In genomic region chr1:14742181-14742980, GRCh38 we compare ENCODE assay signal across 8 cellular contexts.
A peak's percentile ranks its signal among the peaks of the same experiment; 100 is the strongest.
DNase-seq lines count a peak whose midpoint lies in the region; ATAC-seq and TF ChIP-seq lines count a peak whose summit lies in the region.

No MANE protein-coding gene starts in this region.

- H3K27ac ChIP-seq in mammary epithelial cell (ENCODE audit: insufficient read depth, low read depth, low read length) = peak overlapping the region; percentile 91
- H3K27ac ChIP-seq in naive thymus-derived CD4-positive, alpha-beta T cell (ENCODE audit: low read depth, low read length) = no peak overlapping the region

- DNase-seq in DMS 273 (lab: John Stamatoyannopoulos, UW; ENCODE audit: unreplicated experiment) (peak; percentile 72), NB4 (ENCODE audit: low read depth) (peak; percentile 52), mammary epithelial cell (peak; percentile 99), GM19240 (ENCODE audit: insufficient read length, low spot score) (no peak), putamen (ENCODE audit: low spot score) (no peak), UCSD-AML1 (lab: John Stamatoyannopoulos, UW; ENCODE audit: unreplicated experiment) (no peak)
- no peak for DNase-seq in naive thymus-derived CD4-positive, alpha-beta T cell

- TSS peak; percentile 40 for BruUV-seq in mammary epithelial cell (replicated peaks; lab: Mats Ljungman, UMichigan)

- no peaks in the 10 kb centered on the region for H4K20me1 ChIP-seq in mammary epithelial cell (ENCODE audit: insufficient read depth, low read length)

- H3K79me2 ChIP-seq in mammary epithelial cell (ENCODE audit: insufficient read depth, low read length) = no peaks in the 10 kb centered on the region

- H3K4me2 ChIP-seq in mammary epithelial cell (ENCODE audit: insufficient read depth, low read depth, low read length) = peak overlapping the region; percentile 46

- peaks cover 23 to 47% (median 31%) of the 10 kb centered on the region in 5 donors for H3K27me3 Mint-ChIP-seq in naive thymus-derived CD4-positive, alpha-beta T cell

- ATAC-seq in naive thymus-derived CD4-positive, alpha-beta T cell = peak; percentile 42
- ATAC-seq in GM21723 (IDR thresholded peaks at IDR 0.05; ENCODE audit: unreplicated experiment) = no peak

- POLR2A ChIA-PET in naive thymus-derived CD4-positive, alpha-beta T cell (lab: Charles Lee) = no interaction called here

- peak overlapping the region; percentile 64 for H3K9ac ChIP-seq in mammary epithelial cell (ENCODE audit: insufficient read depth, low read length)

- no peak for TF ChIP-seq CTCF in NB4 (IDR thresholded peaks at IDR 0.05; ENCODE audit: low read depth, low read length)
- no peak for TF ChIP-seq CTCF in mammary epithelial cell (conservative IDR thresholded peaks at IDR 0.05 in 1 of 2, IDR thresholded peaks at IDR 0.05 in 1 of 2; ENCODE audit: extremely low read depth in 1 of 2, insufficient read depth in 1 of 2, low read depth in 1 of 2, low read length in 2 of 2)

- peaks cover 0 to 2% (median 0%) of the 10 kb centered on the region in 11 donors for H3K9me3 Mint-ChIP-seq in naive thymus-derived CD4-positive, alpha-beta T cell

- H3K9me3 ChIP-seq in mammary epithelial cell (replicated peaks; ENCODE audit: insufficient read depth, low read length) = no peaks in the 10 kb centered on the region
- H3K9me3 ChIP-seq in naive thymus-derived CD4-positive, alpha-beta T cell (ENCODE audit: control insufficient read depth in 2 of 3, low read length in 3 of 3) = no peaks in the 10 kb centered on the region

- peaks cover 0 to 2% (median 0%) of the 10 kb centered on the region in 7 donors for H3K4me1 Mint-ChIP-seq in naive thymus-derived CD4-positive, alpha-beta T cell

- no peaks in the 10 kb centered on the region for H3K27me3 ChIP-seq in mammary epithelial cell (ENCODE audit: insufficient read depth, low read length)
- no peaks in the 10 kb centered on the region for H3K27me3 ChIP-seq in naive thymus-derived CD4-positive, alpha-beta T cell (ENCODE audit: control insufficient read depth in 2 of 2, insufficient read depth in 2 of 2, low read length in 2 of 2)

- WGBS in mammary epithelial cell (ENCODE audit: low coverage, missing lambda C conversion rate) = 10% methylated on average over 9 of the region's 9 CpGs

- TF ChIP-seq POLR2A in NB4 (IDR thresholded peaks at IDR 0.05; ENCODE audit: extremely low read depth, insufficient read length) = no peak

- no peak overlapping the region for H3K27ac Mint-ChIP-seq in naive thymus-derived CD4-positive, alpha-beta T cell

- H3K4me1 ChIP-seq in mammary epithelial cell (ENCODE audit: insufficient read depth, low read length) = peaks cover 28% of the 10 kb centered on the region
- no peaks in the 10 kb centered on the region for H3K4me1 ChIP-seq in naive thymus-derived CD4-positive, alpha-beta T cell (ENCODE audit: control insufficient read depth in 2 of 2, insufficient read depth in 2 of 2, low read length in 2 of 2)

- H3K4me3 Mint-ChIP-seq in naive thymus-derived CD4-positive, alpha-beta T cell = no peak overlapping the region

- dilution Hi-C loops in mammary epithelial cell (cut with HindIII; ENCODE audit: low sequenced_read_pairs) = no loop called here

- H3K4me3 ChIP-seq in NB4 (ENCODE audit: low read depth, low read length) = no peak overlapping the region
- no peak overlapping the region for H3K4me3 ChIP-seq in mammary epithelial cell (replicated peaks in 1 of 3; ENCODE audit: insufficient read depth in 1 of 3, low read depth in 2 of 3, low read length in 3 of 3)
- no peak overlapping the region for H3K4me3 ChIP-seq in naive thymus-derived CD4-positive, alpha-beta T cell (ENCODE audit: low read length)

- CTCF ChIA-PET in mammary epithelial cell (lab: Charles Lee; ENCODE audit: low non-redundant PET) = interaction anchor here (0.5 kb wide), 1 partner anchor 294 kb away, joined by 4 read pairs; no protein-coding TSS in a partner anchor
- CTCF ChIA-PET in naive thymus-derived CD4-positive, alpha-beta T cell (lab: Charles Lee) = no interaction called here

- in situ Hi-C loops in mammary epithelial cell (cut with MboI; ENCODE audit: low sequenced_read_pairs in 2 of 2) = no loop called here

- intact Hi-C loops in mammary epithelial cell (cut with micrococcal nuclease) = loop anchor here (2.0 kb wide), 1 partner anchor 14 kb away; no protein-coding TSS in a partner anchor
- intact Hi-C loops in naive thymus-derived CD4-positive, alpha-beta T cell (cut with micrococcal nuclease) = no loop called here

- no peaks in the 10 kb centered on the region for H3K36me3 ChIP-seq in mammary epithelial cell (ENCODE audit: insufficient read depth, low read length)
- H3K36me3 ChIP-seq in naive thymus-derived CD4-positive, alpha-beta T cell (ENCODE audit: control insufficient read depth in 2 of 3, insufficient read depth in 3 of 3, low read length in 3 of 3) = no peaks in the 10 kb centered on the region

- H3K36me3 Mint-ChIP-seq in naive thymus-derived CD4-positive, alpha-beta T cell = peaks cover 0 to 5% (median 0%) of the 10 kb centered on the region in 5 donors

- H2AFZ ChIP-seq in mammary epithelial cell (ENCODE audit: low read depth, low read length) = peak overlapping the region; percentile 74

Comparison
In these comparisons a context has a peak if more than half of its experiments do, and no peak if none do; other contexts are left out.
1. DNase-seq: peak in DMS 273 (single experiment), NB4 (single experiment) and mammary epithelial cell (single experiment); none in naive thymus-derived CD4-positive, alpha-beta T cell (0 of 9), GM19240 (single experiment), putamen (single experiment) and UCSD-AML1 (single experiment).